1 cellular context compared by ENCODE assay signal in the genomic region with DNA sequence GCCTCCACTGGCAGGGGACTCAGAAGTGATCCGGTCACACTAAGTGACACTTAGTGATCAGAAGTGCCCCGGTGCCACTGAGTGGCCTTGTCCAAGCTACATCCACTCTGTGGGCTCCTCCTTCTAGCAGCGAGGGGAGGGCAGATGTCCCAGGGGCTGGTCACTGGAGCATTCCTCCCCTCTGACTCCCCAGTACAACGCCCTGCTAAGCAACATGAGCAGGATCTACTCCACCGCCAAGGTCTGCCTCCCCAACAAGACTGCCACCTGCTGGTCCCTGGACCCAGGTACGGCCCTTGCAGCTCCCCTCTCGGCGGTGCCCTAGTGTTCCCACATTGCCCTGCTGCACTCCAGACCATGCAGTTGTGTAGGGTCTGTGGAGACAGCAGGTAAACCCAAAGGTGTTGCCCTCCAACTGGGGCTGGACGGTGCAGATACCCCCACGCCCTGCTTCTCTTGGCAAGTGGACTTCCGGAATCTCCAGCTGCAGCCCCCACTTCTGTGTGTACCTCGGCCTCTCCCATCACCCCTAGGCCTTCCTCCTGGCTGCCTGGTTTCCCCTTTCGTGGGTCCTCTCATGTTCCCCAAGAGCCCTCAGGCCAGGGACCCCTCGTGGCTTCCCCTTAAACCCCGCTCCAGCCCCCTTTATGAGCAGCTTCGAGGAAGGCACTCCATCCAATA.
TF ChIP-seq lines count a peak whose summit lies in the region.

No MANE protein-coding gene starts in this region.

TF ChIP-seq in HepG2, 621 proteins besides CTCF, POLR2A, EP300 and RAD21 (continues in another document):
- TF ChIP-seq, protein P1, sequence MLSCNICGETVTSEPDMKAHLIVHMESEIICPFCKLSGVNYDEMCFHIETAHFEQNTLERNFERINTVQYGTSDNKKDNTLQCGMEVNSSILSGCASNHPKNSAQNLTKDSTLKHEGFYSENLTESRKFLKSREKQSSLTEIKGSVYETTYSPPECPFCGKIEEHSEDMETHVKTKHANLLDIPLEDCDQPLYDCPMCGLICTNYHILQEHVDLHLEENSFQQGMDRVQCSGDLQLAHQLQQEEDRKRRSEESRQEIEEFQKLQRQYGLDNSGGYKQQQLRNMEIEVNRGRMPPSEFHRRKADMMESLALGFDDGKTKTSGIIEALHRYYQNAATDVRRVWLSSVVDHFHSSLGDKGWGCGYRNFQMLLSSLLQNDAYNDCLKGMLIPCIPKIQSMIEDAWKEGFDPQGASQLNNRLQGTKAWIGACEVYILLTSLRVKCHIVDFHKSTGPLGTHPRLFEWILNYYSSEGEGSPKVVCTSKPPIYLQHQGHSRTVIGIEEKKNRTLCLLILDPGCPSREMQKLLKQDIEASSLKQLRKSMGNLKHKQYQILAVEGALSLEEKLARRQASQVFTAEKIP (CRISPR knock-in tag; IDR thresholded peaks at IDR 0.05; ENCODE audit: borderline replicate concordance) = no peak
- TF ChIP-seq KLF16 (CRISPR knock-in tag; IDR thresholded peaks at IDR 0.05) (0 out of 4 replicates have a peak, but pooled peaks of 1 of the 2 experiments have one; percentile 30), ZNF562 (CRISPR knock-in tag; IDR thresholded peaks at IDR 0.05; ENCODE audit: borderline replicate concordance) (no peak), TMF1 (CRISPR knock-in tag; IDR thresholded peaks at IDR 0.05; ENCODE audit: low read depth) (0 out of 2 replicates have a peak, but pooled peaks have one; percentile 18), ZNF205 (CRISPR knock-in tag; IDR thresholded peaks at IDR 0.05) (0 out of 2 replicates have a peak, but pooled peaks have one; percentile 50), TBX2 (CRISPR knock-in tag; IDR thresholded peaks at IDR 0.05; ENCODE audit: borderline replicate concordance) (peak; percentile 47), HES4 (CRISPR knock-in tag; IDR thresholded peaks at IDR 0.05; ENCODE audit: borderline replicate concordance) (no peak), ZSCAN22 (CRISPR knock-in tag; IDR thresholded peaks at IDR 0.05) (no peak), MIER2 (CRISPR knock-in tag; IDR thresholded peaks at IDR 0.05) (0 out of 2 replicates have a peak, but pooled peaks have one; percentile 49), ZNF350 (CRISPR knock-in tag; IDR thresholded peaks at IDR 0.05; ENCODE audit: borderline replicate concordance, low read depth) (peak; percentile 27; the same call in 1 of the 2 replicates), RNF2 (conservative IDR thresholded peaks at IDR 0.05; ENCODE audit: low read depth) (no peak), ZSCAN25 (CRISPR knock-in tag; IDR thresholded peaks at IDR 0.05) (0 out of 2 replicates have a peak, but pooled peaks have one; percentile 63), SETDB1 (CRISPR knock-in tag; IDR thresholded peaks at IDR 0.05; ENCODE audit: borderline replicate concordance) (no peak), MAZ (IDR thresholded peaks at IDR 0.05; ENCODE audit: borderline replicate concordance, low read depth, low read length) (0 out of 2 replicates have a peak, but pooled peaks have one; percentile 35), MAZ (CRISPR knock-in tag; IDR thresholded peaks at IDR 0.05; ENCODE audit: low read depth) (peak; percentile 51; the same call in 1 of the 2 replicates), KMT2A (CRISPR knock-in tag; IDR thresholded peaks at IDR 0.05) (0 out of 2 replicates have a peak, but pooled peaks have one; percentile 31), ZNF816 (CRISPR knock-in tag; IDR thresholded peaks at IDR 0.05; ENCODE audit: borderline replicate concordance) (no peak), ZNF337 (CRISPR knock-in tag; IDR thresholded peaks at IDR 0.05; ENCODE audit: borderline replicate concordance, low read depth) (no peak), WIZ (CRISPR knock-in tag; IDR thresholded peaks at IDR 0.05) (no peak), TCF7L2 (IDR thresholded peaks at IDR 0.05; ENCODE audit: low read depth, low read length) (no peak), ZNF883 (CRISPR knock-in tag; IDR thresholded peaks at IDR 0.05; ENCODE audit: not compliant biosample characterization) (peak; percentile 32), ZNF30 (CRISPR knock-in tag; IDR thresholded peaks at IDR 0.05) (no peak), SIX4 (CRISPR knock-in tag; IDR thresholded peaks at IDR 0.05) (no peak), TEAD3 (CRISPR knock-in tag; optimal IDR thresholded peaks at IDR 0.05; ENCODE audit: borderline replicate concordance) (peak; percentile 61), EED (CRISPR knock-in tag; IDR thresholded peaks at IDR 0.05) (no peak), PHF8 (CRISPR knock-in tag; IDR thresholded peaks at IDR 0.05) (no peak), ZFP36L2 (CRISPR knock-in tag; IDR thresholded peaks at IDR 0.05) (no peak), SALL1 (CRISPR knock-in tag; IDR thresholded peaks at IDR 0.05) (peak; percentile 55; the same call in 1 of the 2 replicates), BHLHE40 (IDR thresholded peaks at IDR 0.05; ENCODE audit: low read length) (peak; percentile 49), ZNF12 (CRISPR knock-in tag; IDR thresholded peaks at IDR 0.05) (no peak), ZSCAN31 (CRISPR knock-in tag; IDR thresholded peaks at IDR 0.05; ENCODE audit: low read depth) (peak; percentile 51; the same call in 1 of the 2 replicates)
- TF ChIP-seq, protein P2, sequence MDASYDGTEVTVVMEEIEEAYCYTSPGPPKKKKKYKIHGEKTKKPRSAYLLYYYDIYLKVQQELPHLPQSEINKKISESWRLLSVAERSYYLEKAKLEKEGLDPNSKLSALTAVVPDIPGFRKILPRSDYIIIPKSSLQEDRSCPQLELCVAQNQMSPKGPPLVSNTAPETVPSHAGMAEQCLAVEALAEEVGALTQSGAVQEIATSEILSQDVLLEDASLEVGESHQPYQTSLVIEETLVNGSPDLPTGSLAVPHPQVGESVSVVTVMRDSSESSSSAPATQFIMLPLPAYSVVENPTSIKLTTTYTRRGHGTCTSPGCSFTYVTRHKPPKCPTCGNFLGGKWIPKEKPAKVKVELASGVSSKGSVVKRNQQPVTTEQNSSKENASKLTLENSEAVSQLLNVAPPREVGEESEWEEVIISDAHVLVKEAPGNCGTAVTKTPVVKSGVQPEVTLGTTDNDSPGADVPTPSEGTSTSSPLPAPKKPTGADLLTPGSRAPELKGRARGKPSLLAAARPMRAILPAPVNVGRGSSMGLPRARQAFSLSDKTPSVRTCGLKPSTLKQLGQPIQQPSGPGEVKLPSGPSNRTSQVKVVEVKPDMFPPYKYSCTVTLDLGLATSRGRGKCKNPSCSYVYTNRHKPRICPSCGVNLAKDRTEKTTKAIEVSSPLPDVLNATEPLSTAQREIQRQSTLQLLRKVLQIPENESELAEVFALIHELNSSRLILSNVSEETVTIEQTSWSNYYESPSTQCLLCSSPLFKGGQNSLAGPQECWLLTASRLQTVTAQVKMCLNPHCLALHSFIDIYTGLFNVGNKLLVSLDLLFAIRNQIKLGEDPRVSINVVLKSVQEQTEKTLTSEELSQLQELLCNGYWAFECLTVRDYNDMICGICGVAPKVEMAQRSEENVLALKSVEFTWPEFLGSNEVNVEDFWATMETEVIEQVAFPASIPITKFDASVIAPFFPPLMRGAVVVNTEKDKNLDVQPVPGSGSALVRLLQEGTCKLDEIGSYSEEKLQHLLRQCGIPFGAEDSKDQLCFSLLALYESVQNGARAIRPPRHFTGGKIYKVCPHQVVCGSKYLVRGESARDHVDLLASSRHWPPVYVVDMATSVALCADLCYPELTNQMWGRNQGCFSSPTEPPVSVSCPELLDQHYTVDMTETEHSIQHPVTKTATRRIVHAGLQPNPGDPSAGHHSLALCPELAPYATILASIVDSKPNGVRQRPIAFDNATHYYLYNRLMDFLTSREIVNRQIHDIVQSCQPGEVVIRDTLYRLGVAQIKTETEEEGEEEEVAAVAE (CRISPR knock-in tag; IDR thresholded peaks at IDR 0.05; ENCODE audit: borderline replicate concordance) = 0 out of 2 replicates have a peak, but pooled peaks have one; percentile 27
- TF ChIP-seq, protein P3, sequence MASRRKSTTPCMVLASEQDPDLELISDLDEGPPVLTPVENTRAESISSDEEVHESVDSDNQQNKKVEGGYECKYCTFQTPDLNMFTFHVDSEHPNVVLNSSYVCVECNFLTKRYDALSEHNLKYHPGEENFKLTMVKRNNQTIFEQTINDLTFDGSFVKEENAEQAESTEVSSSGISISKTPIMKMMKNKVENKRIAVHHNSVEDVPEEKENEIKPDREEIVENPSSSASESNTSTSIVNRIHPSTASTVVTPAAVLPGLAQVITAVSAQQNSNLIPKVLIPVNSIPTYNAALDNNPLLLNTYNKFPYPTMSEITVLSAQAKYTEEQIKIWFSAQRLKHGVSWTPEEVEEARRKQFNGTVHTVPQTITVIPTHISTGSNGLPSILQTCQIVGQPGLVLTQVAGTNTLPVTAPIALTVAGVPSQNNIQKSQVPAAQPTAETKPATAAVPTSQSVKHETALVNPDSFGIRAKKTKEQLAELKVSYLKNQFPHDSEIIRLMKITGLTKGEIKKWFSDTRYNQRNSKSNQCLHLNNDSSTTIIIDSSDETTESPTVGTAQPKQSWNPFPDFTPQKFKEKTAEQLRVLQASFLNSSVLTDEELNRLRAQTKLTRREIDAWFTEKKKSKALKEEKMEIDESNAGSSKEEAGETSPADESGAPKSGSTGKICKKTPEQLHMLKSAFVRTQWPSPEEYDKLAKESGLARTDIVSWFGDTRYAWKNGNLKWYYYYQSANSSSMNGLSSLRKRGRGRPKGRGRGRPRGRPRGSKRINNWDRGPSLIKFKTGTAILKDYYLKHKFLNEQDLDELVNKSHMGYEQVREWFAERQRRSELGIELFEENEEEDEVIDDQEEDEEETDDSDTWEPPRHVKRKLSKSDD (CRISPR knock-in tag; IDR thresholded peaks at IDR 0.05; ENCODE audit: low read depth) = peak; percentile 26; the same call in 1 of the 2 replicates
- TF ChIP-seq, protein P4, sequence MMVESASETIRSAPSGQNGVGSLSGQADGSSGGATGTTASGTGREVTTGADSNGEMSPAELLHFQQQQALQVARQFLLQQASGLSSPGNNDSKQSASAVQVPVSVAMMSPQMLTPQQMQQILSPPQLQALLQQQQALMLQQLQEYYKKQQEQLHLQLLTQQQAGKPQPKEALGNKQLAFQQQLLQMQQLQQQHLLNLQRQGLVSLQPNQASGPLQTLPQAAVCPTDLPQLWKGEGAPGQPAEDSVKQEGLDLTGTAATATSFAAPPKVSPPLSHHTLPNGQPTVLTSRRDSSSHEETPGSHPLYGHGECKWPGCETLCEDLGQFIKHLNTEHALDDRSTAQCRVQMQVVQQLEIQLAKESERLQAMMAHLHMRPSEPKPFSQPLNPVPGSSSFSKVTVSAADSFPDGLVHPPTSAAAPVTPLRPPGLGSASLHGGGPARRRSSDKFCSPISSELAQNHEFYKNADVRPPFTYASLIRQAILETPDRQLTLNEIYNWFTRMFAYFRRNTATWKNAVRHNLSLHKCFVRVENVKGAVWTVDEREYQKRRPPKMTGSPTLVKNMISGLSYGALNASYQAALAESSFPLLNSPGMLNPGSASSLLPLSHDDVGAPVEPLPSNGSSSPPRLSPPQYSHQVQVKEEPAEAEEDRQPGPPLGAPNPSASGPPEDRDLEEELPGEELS (CRISPR knock-in tag; IDR thresholded peaks at IDR 0.05) = no peak
- TF ChIP-seq, protein P5, sequence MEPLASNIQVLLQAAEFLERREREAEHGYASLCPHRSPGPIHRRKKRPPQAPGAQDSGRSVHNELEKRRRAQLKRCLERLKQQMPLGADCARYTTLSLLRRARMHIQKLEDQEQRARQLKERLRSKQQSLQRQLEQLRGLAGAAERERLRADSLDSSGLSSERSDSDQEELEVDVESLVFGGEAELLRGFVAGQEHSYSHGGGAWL (CRISPR knock-in tag; IDR thresholded peaks at IDR 0.05) = 0 out of 2 replicates have a peak, but pooled peaks have one; percentile 37
- TF ChIP-seq, protein P6, sequence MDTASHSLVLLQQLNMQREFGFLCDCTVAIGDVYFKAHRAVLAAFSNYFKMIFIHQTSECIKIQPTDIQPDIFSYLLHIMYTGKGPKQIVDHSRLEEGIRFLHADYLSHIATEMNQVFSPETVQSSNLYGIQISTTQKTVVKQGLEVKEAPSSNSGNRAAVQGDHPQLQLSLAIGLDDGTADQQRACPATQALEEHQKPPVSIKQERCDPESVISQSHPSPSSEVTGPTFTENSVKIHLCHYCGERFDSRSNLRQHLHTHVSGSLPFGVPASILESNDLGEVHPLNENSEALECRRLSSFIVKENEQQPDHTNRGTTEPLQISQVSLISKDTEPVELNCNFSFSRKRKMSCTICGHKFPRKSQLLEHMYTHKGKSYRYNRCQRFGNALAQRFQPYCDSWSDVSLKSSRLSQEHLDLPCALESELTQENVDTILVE (CRISPR knock-in tag; IDR thresholded peaks at IDR 0.05) = no peak
- TF ChIP-seq, protein P7, sequence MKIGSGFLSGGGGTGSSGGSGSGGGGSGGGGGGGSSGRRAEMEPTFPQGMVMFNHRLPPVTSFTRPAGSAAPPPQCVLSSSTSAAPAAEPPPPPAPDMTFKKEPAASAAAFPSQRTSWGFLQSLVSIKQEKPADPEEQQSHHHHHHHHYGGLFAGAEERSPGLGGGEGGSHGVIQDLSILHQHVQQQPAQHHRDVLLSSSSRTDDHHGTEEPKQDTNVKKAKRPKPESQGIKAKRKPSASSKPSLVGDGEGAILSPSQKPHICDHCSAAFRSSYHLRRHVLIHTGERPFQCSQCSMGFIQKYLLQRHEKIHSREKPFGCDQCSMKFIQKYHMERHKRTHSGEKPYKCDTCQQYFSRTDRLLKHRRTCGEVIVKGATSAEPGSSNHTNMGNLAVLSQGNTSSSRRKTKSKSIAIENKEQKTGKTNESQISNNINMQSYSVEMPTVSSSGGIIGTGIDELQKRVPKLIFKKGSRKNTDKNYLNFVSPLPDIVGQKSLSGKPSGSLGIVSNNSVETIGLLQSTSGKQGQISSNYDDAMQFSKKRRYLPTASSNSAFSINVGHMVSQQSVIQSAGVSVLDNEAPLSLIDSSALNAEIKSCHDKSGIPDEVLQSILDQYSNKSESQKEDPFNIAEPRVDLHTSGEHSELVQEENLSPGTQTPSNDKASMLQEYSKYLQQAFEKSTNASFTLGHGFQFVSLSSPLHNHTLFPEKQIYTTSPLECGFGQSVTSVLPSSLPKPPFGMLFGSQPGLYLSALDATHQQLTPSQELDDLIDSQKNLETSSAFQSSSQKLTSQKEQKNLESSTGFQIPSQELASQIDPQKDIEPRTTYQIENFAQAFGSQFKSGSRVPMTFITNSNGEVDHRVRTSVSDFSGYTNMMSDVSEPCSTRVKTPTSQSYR (CRISPR knock-in tag; IDR thresholded peaks at IDR 0.05; ENCODE audit: borderline replicate concordance) = 0 out of 2 replicates have a peak, but pooled peaks have one; percentile 5
- TF ChIP-seq, protein P8, sequence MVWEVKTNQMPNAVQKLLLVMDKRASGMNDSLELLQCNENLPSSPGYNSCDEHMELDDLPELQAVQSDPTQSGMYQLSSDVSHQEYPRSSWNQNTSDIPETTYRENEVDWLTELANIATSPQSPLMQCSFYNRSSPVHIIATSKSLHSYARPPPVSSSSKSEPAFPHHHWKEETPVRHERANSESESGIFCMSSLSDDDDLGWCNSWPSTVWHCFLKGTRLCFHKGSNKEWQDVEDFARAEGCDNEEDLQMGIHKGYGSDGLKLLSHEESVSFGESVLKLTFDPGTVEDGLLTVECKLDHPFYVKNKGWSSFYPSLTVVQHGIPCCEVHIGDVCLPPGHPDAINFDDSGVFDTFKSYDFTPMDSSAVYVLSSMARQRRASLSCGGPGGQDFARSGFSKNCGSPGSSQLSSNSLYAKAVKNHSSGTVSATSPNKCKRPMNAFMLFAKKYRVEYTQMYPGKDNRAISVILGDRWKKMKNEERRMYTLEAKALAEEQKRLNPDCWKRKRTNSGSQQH (CRISPR knock-in tag; IDR thresholded peaks at IDR 0.05; ENCODE audit: low read depth) = no peak
- TF ChIP-seq, protein P9, sequence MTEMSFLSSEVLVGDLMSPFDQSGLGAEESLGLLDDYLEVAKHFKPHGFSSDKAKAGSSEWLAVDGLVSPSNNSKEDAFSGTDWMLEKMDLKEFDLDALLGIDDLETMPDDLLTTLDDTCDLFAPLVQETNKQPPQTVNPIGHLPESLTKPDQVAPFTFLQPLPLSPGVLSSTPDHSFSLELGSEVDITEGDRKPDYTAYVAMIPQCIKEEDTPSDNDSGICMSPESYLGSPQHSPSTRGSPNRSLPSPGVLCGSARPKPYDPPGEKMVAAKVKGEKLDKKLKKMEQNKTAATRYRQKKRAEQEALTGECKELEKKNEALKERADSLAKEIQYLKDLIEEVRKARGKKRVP (CRISPR knock-in tag; IDR thresholded peaks at IDR 0.05) = no peak
